In genomic region chr2:30270166-30270565, GRCh38 we compare ENCODE assay signal across 18 cellular contexts.
"Had no signal": no experiment of that assay in that cellular context is flagged by ENCODE, and none has a peak within 500 bp of the region (broad histone marks: within the 10 kb centered on the region; RNA-seq: fewer than 3 reads in every experiment).

No MANE protein-coding gene starts in this region.

- H3K36me3 Mint-ChIP-seq: immature natural killer cell, type B pancreatic cell had no signal

- H3K27ac ChIP-seq: brain microvascular endothelial cell, esophagus squamous epithelium, testis, VCaP had no signal

- H3K9me3 Mint-ChIP-seq: activated naive CD8-positive, alpha-beta T cell treated with anti-CD3 and anti-CD28 coated beads, Interleukin-2, amount 50 U/mL, for 24 hours; activated T-cell treated with anti-CD3 and anti-CD28 coated beads, Interleukin-2, amount 50 U/mL, for 4 hours; immature natural killer cell had no signal

- DNase-seq: activated CD4-positive, alpha-beta T cell treated with anti-CD3 and anti-CD28 coated beads for 36 hours; activated CD8-positive, alpha-beta T cell treated with anti-CD3 and anti-CD28 coated beads, Interleukin-2, amount 10 ng/mL, durations not matched to agents 7 days and 5 days; activated gamma-delta T cell; activated naive CD8-positive, alpha-beta T cell treated with anti-CD3 and anti-CD28 coated beads, Interleukin-2, amount 50 U/mL, for 24 hours; activated T-cell treated with anti-CD3 and anti-CD28 coated beads, Interleukin-2, amount 50 U/mL, for 4 hours; aorta; brain microvascular endothelial cell; cortex of kidney; effector memory CD4-positive, alpha-beta T cell; esophagus squamous epithelium; immature natural killer cell; Right ventricle myocardium superior; stimulated activated CD4-positive, alpha-beta T cell treated with anti-CD3 and anti-CD28 coated beads, Interleukin-2, amount 100 ng/mL, for 24 hours; SW 1271; T-helper 2 cell; testis had no signal

- H3K27me3 Mint-ChIP-seq: activated CD4-positive, alpha-beta T cell treated with anti-CD3 and anti-CD28 coated beads for 36 hours; type B pancreatic cell had no signal

- H3K9me3 ChIP-seq: esophagus squamous epithelium, testis had no signal

- H3K36me3 ChIP-seq: brain microvascular endothelial cell, esophagus squamous epithelium had no signal

- H3K4me1 ChIP-seq: testis had no signal

- H3K27me3 ChIP-seq: brain microvascular endothelial cell, esophagus squamous epithelium, testis had no signal

- H3K4me3 ChIP-seq: esophagus squamous epithelium, testis had no signal

- H3K4me3 Mint-ChIP-seq: activated CD4-positive, alpha-beta T cell treated with anti-CD3 and anti-CD28 coated beads for 36 hours; activated CD8-positive, alpha-beta T cell treated with anti-CD3 and anti-CD28 coated beads, Interleukin-2, amount 10 ng/mL, durations not matched to agents 7 days and 5 days; activated naive CD8-positive, alpha-beta T cell treated with anti-CD3 and anti-CD28 coated beads, Interleukin-2, amount 50 U/mL, for 24 hours; activated T-cell treated with anti-CD3 and anti-CD28 coated beads, Interleukin-2, amount 50 U/mL, for 4 hours; immature natural killer cell; type B pancreatic cell had no signal

- ATAC-seq: activated CD4-positive, alpha-beta T cell treated with anti-CD3 and anti-CD28 coated beads for 36 hours; activated CD8-positive, alpha-beta T cell treated with anti-CD3 and anti-CD28 coated beads, Interleukin-2, amount 10 ng/mL, durations not matched to agents 7 days and 5 days; activated naive CD8-positive, alpha-beta T cell treated with anti-CD3 and anti-CD28 coated beads, Interleukin-2, amount 50 U/mL, for 24 hours; activated T-cell treated with anti-CD3 and anti-CD28 coated beads, Interleukin-2, amount 50 U/mL, for 4 hours had no signal

- H3K27ac Mint-ChIP-seq: activated CD8-positive, alpha-beta T cell treated with anti-CD3 and anti-CD28 coated beads, Interleukin-2, amount 10 ng/mL, durations not matched to agents 7 days and 5 days; type B pancreatic cell had no signal
